8 cellular contexts compared by ENCODE assay signal in the genomic region with DNA sequence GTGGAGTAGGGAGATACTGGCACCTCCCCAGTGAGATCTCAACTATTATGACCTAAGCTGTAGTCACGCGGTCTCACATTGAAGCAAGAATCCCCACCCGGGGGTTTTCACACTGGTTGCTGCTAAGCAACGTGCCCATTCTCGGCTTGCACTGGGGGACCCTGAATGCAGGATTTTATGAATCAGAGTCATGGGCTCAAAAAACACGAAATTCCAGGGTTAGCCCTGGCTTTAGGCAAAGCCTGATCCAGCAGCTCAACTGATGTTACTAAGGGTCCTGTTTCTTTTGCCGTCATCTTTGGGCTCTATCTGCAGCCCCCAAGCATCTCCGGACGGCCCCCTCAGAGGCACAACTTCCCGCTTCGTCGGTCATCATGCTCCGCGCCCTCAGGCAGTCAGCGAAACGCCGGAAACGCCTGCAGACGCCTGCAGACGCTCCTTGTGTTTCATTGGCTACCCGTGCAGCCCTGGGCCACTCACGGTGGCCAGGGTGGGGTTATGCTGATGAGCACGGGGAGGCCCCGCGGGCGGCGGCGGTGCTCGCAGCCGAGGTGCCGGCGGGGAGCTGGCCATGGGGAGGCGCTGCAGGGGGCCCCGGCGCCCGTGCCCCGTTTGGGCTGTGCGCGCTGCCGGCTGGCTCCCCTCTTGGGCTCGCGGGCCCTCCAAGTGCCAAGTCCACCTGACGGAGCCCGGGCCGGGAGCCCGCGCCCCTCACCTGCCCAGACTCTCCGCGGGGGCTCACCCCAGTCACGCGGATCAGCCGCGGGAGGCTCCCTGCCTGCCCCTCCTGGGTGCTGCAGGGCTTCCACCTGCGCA. TPM values are rescaled to one million over a fixed set of nuclear protein-coding genes. Genes with fewer than 3 reads are reported as not detected.
DNase-seq lines count a peak whose midpoint lies in the region; ATAC-seq and TF ChIP-seq lines count a peak whose summit lies in the region.

No MANE protein-coding gene starts in this region.

- CTCF ChIA-PET in HCT116 (lab: Charles Lee), result interaction anchor here (0.8 to 3.1 kb wide), 7 partner anchors 10 to 290 kb away, joined by 3 to 25 read pairs (median 5); a partner anchor contains a TSS

- WGBS in ovary, 3 donors, result 12 to 13% (median 13%) methylated on average over 36 to 54 of the region's 54 CpGs
- WGBS in thyroid gland, 2 donors, result 10 to 17% methylated on average over 16 to 29 of the region's 54 CpGs

- H3K4me2 ChIP-seq in HCT116 (ENCODE audit: low read length), result peak overlapping the region; percentile 97

- H3K9me2 ChIP-seq in HCT116 (ENCODE audit: insufficient read depth), result no peaks in the 10 kb centered on the region

- TF ChIP-seq POLR2A in HCT116 (IDR thresholded peaks at IDR 0.05; ENCODE audit: borderline replicate concordance, extremely low read depth, insufficient read depth, insufficient read length) (peak; percentile 56), ovary (IDR thresholded peaks at IDR 0.05) (no peak), thyroid gland (IDR thresholded peaks at IDR 0.05) (peak in 1 of 2 donors; percentile 65)

- H4K20me1 ChIP-seq in HCT116 (ENCODE audit: insufficient read depth), result no peaks in the 10 kb centered on the region

- no peaks in the 10 kb centered on the region for H3K36me3 ChIP-seq in HCT116 (ENCODE audit: control insufficient read depth in 1 of 2, insufficient read depth in 2 of 2, low read length in 2 of 2)
- H3K36me3 ChIP-seq in MG63, result no peaks in the 10 kb centered on the region
- no peaks in the 10 kb centered on the region for H3K36me3 ChIP-seq in SJCRH30
- H3K36me3 ChIP-seq in ovary, result no peaks in the 10 kb centered on the region
- no peaks in the 10 kb centered on the region for H3K36me3 ChIP-seq in thyroid gland

- H3K9ac ChIP-seq in HCT116 (ENCODE audit: low read length), result peak overlapping the region; percentile 67

- TF ChIP-seq CTCF in HCT116 (IDR thresholded peaks at IDR 0.05 in 2 of 3, conservative IDR thresholded peaks at IDR 0.05 in 1 of 3; ENCODE audit: borderline replicate concordance in 1 of 3, insufficient read depth in 1 of 3, low read depth in 2 of 3, low read length in 2 of 3) (peak in 2 of 3 experiments; percentile 63 to 74; a peak in 5 of 6 replicates), ovary (IDR thresholded peaks at IDR 0.05) (peak; percentile 41 to 77 (median 70)), thyroid gland (IDR thresholded peaks at IDR 0.05) (peak in 5 of 6 experiments; percentile 35 to 93 (median 86))

- peak overlapping the region; percentile 30; the same call in 1 of the 2 replicates for H3K27ac ChIP-seq in HCT116 (ENCODE audit: low read depth, low read length)
- no peak overlapping the region for H3K27ac ChIP-seq in SJCRH30
- no peak overlapping the region for H3K27ac ChIP-seq in ovary
- H3K27ac ChIP-seq in thyroid gland, result peak overlapping the region in 2 of 3 donors; percentile 36 to 51

- TF ChIP-seq EP300 in ovary (IDR thresholded peaks at IDR 0.05), result no peak

- BruUV-seq in HCT116 (replicated peaks; lab: Mats Ljungman, UMichigan), result TSS peak; percentile 90

- peaks cover 6 to 19% of the 10 kb centered on the region in 2 experiments for H3K4me1 ChIP-seq in HCT116 (ENCODE audit: control insufficient read depth in 1 of 2, insufficient read depth in 2 of 2, low read length in 2 of 2)
- peaks cover 10% of the 10 kb centered on the region; the same call in 1 of the 2 replicates for H3K4me1 ChIP-seq in SJCRH30
- peaks cover 14% of the 10 kb centered on the region for H3K4me1 ChIP-seq in ovary (ENCODE audit: insufficient read depth)
- peaks cover 7 to 24% of the 10 kb centered on the region in 2 donors for H3K4me1 ChIP-seq in thyroid gland

- intact Hi-C loops in HCT116 (cut with micrococcal nuclease), result loop anchor here (10.0 kb wide), 1 partner anchor 218 kb away; a partner anchor contains a TSS
- intact Hi-C loops in Right ventricle myocardium inferior (cut with DNase I), result loop anchor here (2.0 kb wide), 1 partner anchor 26 kb away; no protein-coding TSS in a partner anchor
- intact Hi-C loops in ovary (cut with DNase I), result no loop called here
- intact Hi-C loops in thyroid gland (cut with DNase I), result no loop called here

- no peaks in the 10 kb centered on the region for H3K27me3 ChIP-seq in HCT116 (ENCODE audit: insufficient read depth, low read length)
- no peaks in the 10 kb centered on the region for H3K27me3 ChIP-seq in MG63
- H3K27me3 ChIP-seq in SJCRH30, result no peaks in the 10 kb centered on the region
- no peaks in the 10 kb centered on the region for H3K27me3 ChIP-seq in ovary
- H3K27me3 ChIP-seq in thyroid gland, result no peaks in the 10 kb centered on the region

- no peaks in the 10 kb centered on the region for H3K79me2 ChIP-seq in HCT116 (ENCODE audit: insufficient read depth, low read length)

- H3K4me3 ChIP-seq in HCT116 (replicated peaks in 1 of 2; ENCODE audit: low read depth in 1 of 2, low read length in 2 of 2) (peak overlapping the region; percentile 45 to 64), MG63 (peak overlapping the region; percentile 39), SJCRH30 (peak overlapping the region; percentile 20), ovary (peak overlapping the region; percentile 41), thyroid gland (replicated peaks in 1 of 3) (peak overlapping the region in 2 of 3 donors; percentile 41 to 42)

- H3K9me3 ChIP-seq in HCT116 (ENCODE audit: control insufficient read depth in 1 of 2, insufficient read depth in 1 of 2, low read depth in 1 of 2, low read length in 2 of 2) (no peaks in the 10 kb centered on the region), MG63 (no peaks in the 10 kb centered on the region), SJCRH30 (replicated peaks) (no peaks in the 10 kb centered on the region), ovary (no peaks in the 10 kb centered on the region), thyroid gland (no peaks in the 10 kb centered on the region)

- TF ChIP-seq RAD21 in HCT116 (IDR thresholded peaks at IDR 0.05; ENCODE audit: low read depth), result no peak

- DNase-seq in GM03348 (ENCODE audit: low spot score) (peak; percentile 83), HCT116 (ENCODE audit: low read depth, low spot score) (peak; percentile 87), MG63 (peak; percentile 91), SJCRH30 (peak; percentile 83 to 87), Right ventricle myocardium inferior (ENCODE audit: missing footprints) (peak; percentile 94), ovary (peak; percentile 84 to 88 (median 86)), thyroid gland (peak; percentile 93 to 94)
- DNase-seq in activated naive CD4-positive, alpha-beta T cell treated with anti-CD3 and anti-CD28 coated beads, Interleukin-2, amount 50 U/mL, for 16 hours, result peak; percentile 92

- ATAC-seq in HCT116 (peak; percentile 100), Right ventricle myocardium inferior (peak; percentile 86)

- H2AFZ ChIP-seq in HCT116 (ENCODE audit: low read depth, low read length, poor library complexity, severe bottlenecking), result peak overlapping the region; percentile 94

- RAD21 ChIA-PET in HCT116 (lab: Charles Lee; ENCODE audit: low non-redundant PET in 1 of 2, low total read pairs in 2 of 2, uncharacterized antibody in 2 of 2, unreplicated experiment in 2 of 2), result no interaction called here

- POLR2A ChIA-PET in HCT116 (lab: Charles Lee), result interaction anchor here (0.6 to 2.1 kb wide), 7 partner anchors 11 to 95 kb away, joined by 3 to 10 read pairs (median 5); a partner anchor contains a TSS

TF ChIP-seq in HCT116, 20 proteins besides CTCF, POLR2A, EP300 and RAD21 (continues in another document):
- TF ChIP-seq, protein P1, sequence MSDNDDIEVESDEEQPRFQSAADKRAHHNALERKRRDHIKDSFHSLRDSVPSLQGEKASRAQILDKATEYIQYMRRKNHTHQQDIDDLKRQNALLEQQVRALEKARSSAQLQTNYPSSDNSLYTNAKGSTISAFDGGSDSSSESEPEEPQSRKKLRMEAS (IDR thresholded peaks at IDR 0.05), result peak; percentile 97
- TF ChIP-seq YY1 (IDR thresholded peaks at IDR 0.05; ENCODE audit: extremely low read depth, insufficient replicate concordance, low read depth, low read length), result no peak
- TF ChIP-seq CEBPB (IDR thresholded peaks at IDR 0.05; ENCODE audit: low read depth), result no peak
- no peak for TF ChIP-seq FOSL1 (IDR thresholded peaks at IDR 0.05; ENCODE audit: low read depth)
- peak; percentile 56; the same call in 1 of the 2 replicates for TF ChIP-seq SP1 (IDR thresholded peaks at IDR 0.05; ENCODE audit: low read depth)
- no peak for TF ChIP-seq TCF7L2 (IDR thresholded peaks at IDR 0.05; ENCODE audit: borderline replicate concordance, extremely low read depth, insufficient read depth, insufficient read length)
- TF ChIP-seq JUND (IDR thresholded peaks at IDR 0.05), result no peak
- TF ChIP-seq CBX3 (IDR thresholded peaks at IDR 0.05; ENCODE audit: low read depth), result no peak
- TF ChIP-seq, protein P2, sequence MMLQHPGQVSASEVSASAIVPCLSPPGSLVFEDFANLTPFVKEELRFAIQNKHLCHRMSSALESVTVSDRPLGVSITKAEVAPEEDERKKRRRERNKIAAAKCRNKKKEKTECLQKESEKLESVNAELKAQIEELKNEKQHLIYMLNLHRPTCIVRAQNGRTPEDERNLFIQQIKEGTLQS (IDR thresholded peaks at IDR 0.05), result no peak
- TF ChIP-seq POLR2AphosphoS5 (IDR thresholded peaks at IDR 0.05; ENCODE audit: low read depth, low read length), result peak; percentile 93
- no peak for TF ChIP-seq SRF (IDR thresholded peaks at IDR 0.05; ENCODE audit: low read depth)

RNA-seq across cellular contexts. Expression of a gene that starts 25.8 kb away (rescaled TPM):
- total RNA-seq in HCT116 (2021; ENCODE audit: unreplicated experiment), result 1.0 TPM
- 2.1 and 2.3 TPM in 2 replicates for polyA plus RNA-seq in HCT116 (2012)
- total RNA-seq in MG63 (2014; rRNA removed; shearing (Covaris generic); ENCODE audit: low replicate concordance), result not detected in 2 replicates
- 0.05 and 0.08 TPM in 2 replicates for total RNA-seq in SJCRH30 (2014; rRNA removed; shearing (Covaris generic))
- total RNA-seq in Right ventricle myocardium inferior, result 2.3 TPM
- 10 to 100 TPM in 1 of 7 donors, 1 to 10 TPM in 6; 3.7 to 15.5 (median 7.8) TPM for total RNA-seq in ovary
- 10 to 100 TPM in 1 of 2 donors, 1 to 10 TPM in 1; 5.2 to 11.2 TPM for polyA plus RNA-seq in ovary
- total RNA-seq in thyroid gland, result 10 to 100 TPM in 2 of 4 donors, 1 to 10 TPM in 2; 3.6 to 16.8 (median 9.9) TPM

RNA-seq across cellular contexts. Expression of a gene that starts 33.1 kb away (rescaled TPM):
- total RNA-seq in HCT116 (2021; ENCODE audit: unreplicated experiment) (3.6 TPM), Right ventricle myocardium inferior (0.49 TPM), ovary (1 to 10 TPM in 5 of 7 donors, under 1 TPM in 2; 0.89 to 3.5 (median 1.4) TPM), thyroid gland (1 to 10 TPM in 1 of 4 donors, under 1 TPM in 3; 0.40 to 2.5 (median 0.57) TPM)
- 4.2 and 5.2 TPM in 2 replicates for polyA plus RNA-seq in HCT116 (2012)
- not detected in 2 replicates for total RNA-seq in MG63 (2014; rRNA removed; shearing (Covaris generic); ENCODE audit: low replicate concordance)
- 0.12 TPM in 1 of 2 replicates, not detected in the other for total RNA-seq in SJCRH30 (2014; rRNA removed; shearing (Covaris generic))
- 1 to 10 TPM; 1.5 to 3.8 TPM for polyA plus RNA-seq in ovary

RNA-seq across cellular contexts. Expression of a gene that starts 33.6 kb away (rescaled TPM):
- total RNA-seq in HCT116 (2021; ENCODE audit: unreplicated experiment), result not detected
- polyA plus RNA-seq in HCT116 (2012), result not detected in 2 replicates
- not detected in 2 replicates for total RNA-seq in MG63 (2014; rRNA removed; shearing (Covaris generic); ENCODE audit: low replicate concordance)
- total RNA-seq in SJCRH30 (2014; rRNA removed; shearing (Covaris generic)), result not detected in 2 replicates
- not detected for total RNA-seq in Right ventricle myocardium inferior
- total RNA-seq in ovary, result not detected
- polyA plus RNA-seq in ovary, result not detected
- not detected for total RNA-seq in thyroid gland

Comparison
In these comparisons a context has a peak if more than half of its experiments do, and no peak if none do; other contexts are left out.
1. H3K27ac ChIP-seq: peak in HCT116 (single experiment) and thyroid gland (2 of 3); none in SJCRH30 (single experiment) and ovary (0 of 2).
2. intact Hi-C loops: an anchor here in HCT116 (10.0 kb wide) and Right ventricle myocardium inferior (2.0 kb wide); none called in ovary and thyroid gland.
3. Peak in every context shown above with its lines, with median percentiles within 50 percentile points of each other: DNase-seq, H3K4me3 ChIP-seq and CTCF ChIP-seq.